Comparison of ENCODE assay signal across 12 cellular contexts in the genomic region with DNA sequence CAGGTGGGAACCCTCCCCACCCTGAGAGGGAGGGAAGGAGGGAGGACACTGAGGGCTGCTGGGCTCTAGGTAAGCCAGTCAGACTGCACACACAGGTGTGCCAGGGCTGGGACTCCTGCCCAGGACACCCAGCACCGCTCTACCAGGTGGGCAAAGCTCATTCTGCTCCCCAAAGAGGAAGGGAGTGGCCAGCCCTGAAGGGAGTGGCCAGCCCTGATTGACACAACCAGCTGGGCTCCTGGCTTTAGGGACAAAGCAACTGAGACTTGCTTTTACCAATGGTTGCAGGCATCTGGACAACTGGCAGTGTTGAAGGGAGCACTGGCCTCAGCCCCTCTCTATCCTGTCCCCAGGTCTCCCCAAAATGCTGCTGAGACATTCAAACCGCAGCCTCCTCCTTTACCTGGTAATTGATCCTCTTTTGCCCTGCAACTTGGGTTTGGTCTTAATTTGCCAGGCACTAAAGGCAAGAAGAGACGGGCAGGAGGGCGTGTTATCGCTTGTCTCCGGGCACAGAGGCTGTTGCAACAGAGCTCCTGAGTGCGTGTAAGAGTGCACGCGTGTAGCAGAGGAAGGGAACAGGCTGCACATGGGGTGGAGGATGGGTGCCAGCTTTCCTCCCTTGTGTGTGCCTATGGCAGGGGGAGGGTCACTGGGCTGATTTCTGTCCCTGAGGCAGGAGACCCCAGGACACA. TPM values are rescaled to one million over a fixed set of nuclear protein-coding genes. Genes with fewer than 3 reads are reported as not detected.
DNase-seq lines count a peak whose midpoint lies in the region; ATAC-seq and TF ChIP-seq lines count a peak whose summit lies in the region.
"Had no signal": no experiment of that assay in that cellular context is flagged by ENCODE, and none has a peak within 500 bp of the region (broad histone marks: within the 10 kb centered on the region; RNA-seq: fewer than 3 reads in every experiment).

No MANE protein-coding gene starts in this region.

- no peaks in the 10 kb centered on the region for H3K27me3 ChIP-seq in BE2C
- H3K27me3 ChIP-seq: adrenal gland had no signal

- TF ChIP-seq CTCF in epithelial cell of esophagus (IDR thresholded peaks at IDR 0.05; ENCODE audit: insufficient read depth, low read depth, low read length, missing control alignments) (no peak), BE2C (IDR thresholded peaks at IDR 0.05; ENCODE audit: low read depth, low read length) (no peak)

- peak; percentile 23 for DNase-seq in DMS153 (lab: John Stamatoyannopoulos, UW)
- DNase-seq in DMS153 treated with DMSO at 0.1 percent for 48 hours (lab: John Stamatoyannopoulos, UW; ENCODE audit: unreplicated experiment): no peak
- DNase-seq in NCI-H69 (lab: John Stamatoyannopoulos, UW): peak; percentile 67
- DNase-seq in epithelial cell of esophagus (ENCODE audit: low read depth): peak; percentile 95
- DNase-seq in sciatic nerve (ENCODE audit: low spot score): no peak
- DNase-seq in ACHN: no peak
- no peak for DNase-seq in HK-2 (ENCODE audit: unreplicated experiment)
- no peak for DNase-seq in BE2C
- DNase-seq: 8988T, activated B cell treated with CpG ODN at 0.5 μM for 24 hours, NCI-H226 had no signal

- no peaks in the 10 kb centered on the region; the same call in none of the 2 replicates for H3K4me1 ChIP-seq in BE2C
- H3K4me1 ChIP-seq: adrenal gland had no signal

- in situ Hi-C loops in ACHN (cut with HindIII; ENCODE audit: low pct_ligation_motif_present, low pct_unique_long_range_greater_than_20kb, low sequenced_read_pairs): no loop called here

- peak overlapping the region; percentile 27 for H3K4me3 ChIP-seq in epithelial cell of esophagus (ENCODE audit: low read length)
- no peak overlapping the region for H3K4me3 ChIP-seq in BE2C (ENCODE audit: low read depth, low read length)
- H3K4me3 ChIP-seq: adrenal gland had no signal

- no peaks in the 10 kb centered on the region for H3K36me3 ChIP-seq in BE2C
- H3K36me3 ChIP-seq: adrenal gland had no signal

- ATAC-seq in sciatic nerve: peak; percentile 6

- intact Hi-C loops in sciatic nerve (cut with DNase I): no loop called here

- H3K9me3 ChIP-seq in BE2C: no peaks in the 10 kb centered on the region
- H3K9me3 ChIP-seq: adrenal gland had no signal

RNA-seq across cellular contexts. Expression of a gene that starts 14.5 kb away (rescaled TPM):
- total RNA-seq in sciatic nerve: 230 TPM
- 16.2 TPM for polyA plus RNA-seq in BE2C (2012; ENCODE audit: insufficient read depth, insufficient read length, low read depth)

Comparison
In these comparisons a context has a peak if more than half of its experiments do, and no peak if none do; other contexts are left out.
1. DNase-seq: peak in DMS153 (single experiment), NCI-H69 (single experiment) and epithelial cell of esophagus (single experiment); none in DMS153 treated with DMSO at 0.1 percent for 48 hours (single experiment), sciatic nerve (single experiment), ACHN (single experiment), HK-2 (single experiment) and BE2C (single experiment).